9 cellular contexts compared by ENCODE assay signal in genomic region chr6:36692220-36692619, GRCh38. TPM values are rescaled to one million over a fixed set of nuclear protein-coding genes. Genes with fewer than 3 reads are reported as not detected.
DNase-seq lines count a peak whose midpoint lies in the region; ATAC-seq and TF ChIP-seq lines count a peak whose summit lies in the region.
"Had no signal": no experiment of that assay in that cellular context is flagged by ENCODE, and none has a peak within 500 bp of the region (broad histone marks: within the 10 kb centered on the region; RNA-seq: fewer than 3 reads in every experiment).

No MANE protein-coding gene starts in this region.

- DNase-seq in CD8-positive, alpha-beta T cell = peak in 1 of 7 experiments; percentile 21
- DNase-seq in NOMO-1 treated with dmso at 0.1 percent for 144 hours (lab: John Stamatoyannopoulos, UW; ENCODE audit: unreplicated experiment) (peak; percentile 83), esophagus muscularis mucosa (ENCODE audit: extremely low spot score) (no peak), osteocyte (ENCODE audit: extremely low spot score, unreplicated experiment) (no peak)

- no peaks in the 10 kb centered on the region for H3K27me3 ChIP-seq in CD8-positive, alpha-beta T cell (ENCODE audit: insufficient read depth, low read length)
- no peaks in the 10 kb centered on the region for H3K27me3 ChIP-seq in esophagus (ENCODE audit: control insufficient read depth in 1 of 2, insufficient read depth in 2 of 2, low read length in 2 of 2)
- no peaks in the 10 kb centered on the region for H3K27me3 ChIP-seq in esophagus muscularis mucosa

- no peak for TF ChIP-seq EP300 in esophagus muscularis mucosa (IDR thresholded peaks at IDR 0.05)

- H3K9me3 Mint-ChIP-seq in CD8-positive, alpha-beta T cell = no peaks in the 10 kb centered on the region
- no peaks in the 10 kb centered on the region for H3K9me3 Mint-ChIP-seq in osteocyte (ENCODE audit: unreplicated experiment)

- POLR2A ChIA-PET in CD8-positive, alpha-beta T cell (lab: Charles Lee) = no interaction called here

- no peaks in the 10 kb centered on the region for H3K36me3 Mint-ChIP-seq in CD8-positive, alpha-beta T cell
- H3K36me3 Mint-ChIP-seq in osteocyte (ENCODE audit: unreplicated experiment) = peaks cover 1% of the 10 kb centered on the region

- H3K4me3 Mint-ChIP-seq in CD8-positive, alpha-beta T cell = no peak overlapping the region
- H3K4me3 Mint-ChIP-seq in osteocyte (ENCODE audit: unreplicated experiment) = no peak overlapping the region

- no peak for TF ChIP-seq POLR2A in esophagus muscularis mucosa (IDR thresholded peaks at IDR 0.05; ENCODE audit: low read depth)

- peak overlapping the region; percentile 7 for H3K27ac Mint-ChIP-seq in CD8-positive, alpha-beta T cell
- no peak overlapping the region for H3K27ac Mint-ChIP-seq in osteocyte (ENCODE audit: unreplicated experiment)

- no peak for TF ChIP-seq CTCF in CD8-positive, alpha-beta T cell (IDR thresholded peaks at IDR 0.05)
- TF ChIP-seq CTCF in esophagus muscularis mucosa (IDR thresholded peaks at IDR 0.05) = no peak
- no peak for TF ChIP-seq CTCF in osteocyte (IDR thresholded peaks at IDR 0.05)

- H3K36me3 ChIP-seq in CD8-positive, alpha-beta T cell (ENCODE audit: insufficient read depth, low read length) = no peaks in the 10 kb centered on the region
- H3K36me3 ChIP-seq in esophagus (ENCODE audit: control insufficient read depth in 2 of 2, insufficient read depth in 2 of 2, low read length in 1 of 2) (no peaks in the 10 kb centered on the region), esophagus muscularis mucosa (peaks cover 4 to 12% (median 6%) of the 10 kb centered on the region in 4 donors)

- ATAC-seq in CD8-positive, alpha-beta T cell = peak; percentile 65
- ATAC-seq in GM19468 (IDR thresholded peaks at IDR 0.05; ENCODE audit: extremely low read depth, unreplicated experiment) (peak; percentile 53), HG03378 (IDR thresholded peaks at IDR 0.05; ENCODE audit: unreplicated experiment) (no peak), HG03196 (IDR thresholded peaks at IDR 0.05; ENCODE audit: unreplicated experiment) (no peak)

- H3K27ac ChIP-seq in CD8-positive, alpha-beta T cell (ENCODE audit: low read depth, low read length) = no peak overlapping the region
- H3K27ac ChIP-seq in esophagus (ENCODE audit: low read depth in 2 of 2, low read length in 1 of 2) (peak overlapping the region; percentile 6 to 62), esophagus muscularis mucosa (replicated peaks in 1 of 4) (no peak overlapping the region)
- H3K27ac ChIP-seq: parathyroid adenoma had no signal

- peaks cover 8% of the 10 kb centered on the region for H3K4me1 ChIP-seq in CD8-positive, alpha-beta T cell (ENCODE audit: insufficient read depth, low read length)
- H3K4me1 ChIP-seq in esophagus (ENCODE audit: control insufficient read depth in 2 of 2, insufficient read depth in 2 of 2, low read length in 1 of 2) (peaks cover 0 to 16% of the 10 kb centered on the region in 2 donors), esophagus muscularis mucosa (peaks cover 7 to 8% (median 8%) of the 10 kb centered on the region in 4 donors)
- H3K4me1 ChIP-seq: parathyroid adenoma had no signal

- no peaks in the 10 kb centered on the region for H3K9me3 ChIP-seq in CD8-positive, alpha-beta T cell (ENCODE audit: low read length)
- H3K9me3 ChIP-seq in esophagus (ENCODE audit: control insufficient read depth in 2 of 2, insufficient read depth in 1 of 2, low read depth in 1 of 2, low read length in 1 of 2) (no peaks in the 10 kb centered on the region), esophagus muscularis mucosa (no peaks in the 10 kb centered on the region)

- H3K4me1 Mint-ChIP-seq in CD8-positive, alpha-beta T cell (ENCODE audit: low read depth) = peaks cover 7% of the 10 kb centered on the region
- H3K4me1 Mint-ChIP-seq in osteocyte (ENCODE audit: unreplicated experiment) = no peaks in the 10 kb centered on the region

- intact Hi-C loops in CD8-positive, alpha-beta T cell (cut with DNase I, micrococcal nuclease) = no loop called here
- intact Hi-C loops in esophagus muscularis mucosa (cut with DNase I) = no loop called here

- H3K27me3 Mint-ChIP-seq in CD8-positive, alpha-beta T cell (ENCODE audit: low read depth) = no peaks in the 10 kb centered on the region
- H3K27me3 Mint-ChIP-seq in osteocyte (ENCODE audit: unreplicated experiment) = no peaks in the 10 kb centered on the region

- WGBS in esophagus, 2 donors = 58 to 61% methylated on average over 3 of the region's 3 CpGs
- 90% methylated on average over 3 of the region's 3 CpGs for WGBS in esophagus muscularis mucosa

- CTCF ChIA-PET in CD8-positive, alpha-beta T cell (lab: Charles Lee) = interaction anchor here (0.6 to 1.2 kb wide), 3 partner anchors 12 to 77 kb away, joined by 3 to 5 read pairs (median 3); no protein-coding TSS in a partner anchor

- no peak overlapping the region for H3K4me3 ChIP-seq in CD8-positive, alpha-beta T cell (ENCODE audit: low read depth, low read length)
- no peak overlapping the region for H3K4me3 ChIP-seq in esophagus (ENCODE audit: low read depth in 1 of 2, low read length in 2 of 2)
- H3K4me3 ChIP-seq in esophagus muscularis mucosa = no peak overlapping the region

RNA-seq across cellular contexts. Expression of gene RAB44, which starts 5.4 kb away (rescaled TPM):
- total RNA-seq in CD8-positive, alpha-beta T cell = under 1 TPM in 1 of 2 experiments, not detected in 1; 0.08 TPM
- under 1 TPM; 0.21 to 0.37 TPM for polyA plus RNA-seq in esophagus
- total RNA-seq in esophagus muscularis mucosa (1 to 10 TPM in 2 of 4 donors, under 1 TPM in 2; 0.19 to 1.5 (median 0.94) TPM), osteocyte (not detected in 2 replicates)

RNA-seq across cellular contexts. Expression of gene CDKN1A, which starts 13.7 kb away (rescaled TPM):
- total RNA-seq in CD8-positive, alpha-beta T cell = 10 to 100 TPM; 71.3 to 78.7 TPM
- polyA plus RNA-seq in esophagus = 100 to 1,000 TPM in 1 of 2 donors, 10 to 100 TPM in 1; 36.9 to 114 TPM
- total RNA-seq in esophagus muscularis mucosa (100 to 1,000 TPM in 2 of 4 donors, 10 to 100 TPM in 2; 47.3 to 613 (median 93.3) TPM), osteocyte (161 and 201 TPM in 2 replicates)

Comparison
In these comparisons a context has a peak if more than half of its experiments do, and no peak if none do; other contexts are left out.
1. ATAC-seq: peak in CD8-positive, alpha-beta T cell (single experiment) and GM19468 (single experiment); none in HG03378 (single experiment) and HG03196 (single experiment).
2. H3K27ac ChIP-seq: peak in esophagus (2 of 2); none in CD8-positive, alpha-beta T cell (single experiment) and esophagus muscularis mucosa (0 of 4).